22 cellular contexts compared by ENCODE assay signal in genomic region chr13:44662515-44662914, GRCh38.
A peak's percentile ranks its signal among the peaks of the same experiment; 100 is the strongest.
DNase-seq lines count a peak whose midpoint lies in the region; TF ChIP-seq lines count a peak whose summit lies in the region.
"Had no signal": no experiment of that assay in that cellular context is flagged by ENCODE, and none has a peak within 500 bp of the region (broad histone marks: within the 10 kb centered on the region; RNA-seq: fewer than 3 reads in every experiment).

No MANE protein-coding gene starts in this region.

- no peaks in the 10 kb centered on the region for H4K20me1 ChIP-seq in OCI-LY3 (ENCODE audit: insufficient read depth, low read length)
- H4K20me1 ChIP-seq: BLaER1 treated with 17β-estradiol and CSF1 and Interleukin-3, amounts not matched to agents 10 nM and 100 nM had no signal

- no peak for TF ChIP-seq CTCF in OCI-LY3 (IDR thresholded peaks at IDR 0.05; ENCODE audit: low read depth, low read length)
- no peak for TF ChIP-seq CTCF in retinal pigment epithelial cell (conservative IDR thresholded peaks at IDR 0.05; ENCODE audit: low read depth, low read length)

- H3K4me3 ChIP-seq in OCI-LY3 (ENCODE audit: low read length) = no peak overlapping the region
- H3K4me3 ChIP-seq in retinal pigment epithelial cell (ENCODE audit: low read length) = no peak overlapping the region
- H3K4me3 ChIP-seq: A549; BLaER1 treated with 17β-estradiol and CSF1 and Interleukin-3, amounts not matched to agents 10 nM and 100 nM had no signal

- peak overlapping the region; percentile 33 for H3K4me2 ChIP-seq in OCI-LY3 (ENCODE audit: low read length)
- H3K4me2 ChIP-seq: A549; BLaER1 treated with 17β-estradiol and CSF1 and Interleukin-3, amounts not matched to agents 10 nM and 100 nM had no signal

- no peak overlapping the region for H3K27ac ChIP-seq in OCI-LY3 (ENCODE audit: low read length)
- H3K27ac ChIP-seq: 22Rv1; A549; BLaER1 treated with 17β-estradiol and CSF1 and Interleukin-3, amounts not matched to agents 10 nM and 100 nM; C4-2B had no signal

- no peaks in the 10 kb centered on the region for H3K9me3 ChIP-seq in OCI-LY3 (ENCODE audit: insufficient read depth, low read length)
- H3K9me3 ChIP-seq: A549; BLaER1 treated with 17β-estradiol and CSF1 and Interleukin-3, amounts not matched to agents 10 nM and 100 nM; Caco-2 had no signal

- H3K79me2 ChIP-seq in OCI-LY3 (ENCODE audit: low read length) = no peaks in the 10 kb centered on the region

- H3K27me3 ChIP-seq in OCI-LY3 (ENCODE audit: low read depth, low read length) = peaks cover 16% of the 10 kb centered on the region
- H3K27me3 ChIP-seq: BLaER1 treated with 17β-estradiol and CSF1 and Interleukin-3, amounts not matched to agents 10 nM and 100 nM had no signal

- H3K36me3 ChIP-seq in OCI-LY3 (replicated peaks; ENCODE audit: low read depth, low read length) = no peaks in the 10 kb centered on the region
- H3K36me3 ChIP-seq: BLaER1 treated with 17β-estradiol and CSF1 and Interleukin-3, amounts not matched to agents 10 nM and 100 nM had no signal

- no peak overlapping the region for H2AFZ ChIP-seq in OCI-LY3 (ENCODE audit: low read depth, low read length)

- H3K9ac ChIP-seq in OCI-LY3 (ENCODE audit: low read length) = no peak overlapping the region
- H3K9ac ChIP-seq: BLaER1 treated with 17β-estradiol and CSF1 and Interleukin-3, amounts not matched to agents 10 nM and 100 nM had no signal

- DNase-seq in NCI-H82 (lab: John Stamatoyannopoulos, UW) = peak; percentile 34
- no peak for DNase-seq in NCI-H82 treated with DMSO at 0.1 percent for 48 hours (lab: John Stamatoyannopoulos, UW; ENCODE audit: unreplicated experiment)
- peak; percentile 54 for DNase-seq in retinal pigment epithelial cell (ENCODE audit: low read depth)
- DNase-seq in SW 1271 (lab: John Stamatoyannopoulos, UW) = no peak
- DNase-seq in GF-D8 (lab: John Stamatoyannopoulos, UW) = no peak
- DNase-seq: AML-193; Caco-2; Calu3; CD4-positive, alpha-beta T cell; CD8-positive, alpha-beta T cell; DMS 273 treated with DMSO at 0.1 percent for 48 hours; DMS153; DMS53; DMS79; DND-41; EL; GDM1 had no signal

- peaks cover 41% of the 10 kb centered on the region for H3K4me1 ChIP-seq in OCI-LY3 (ENCODE audit: low read length)
- H3K4me1 ChIP-seq: A549 had no signal

Comparison
In these comparisons a context has a peak if more than half of its experiments do, and no peak if none do; other contexts are left out.
1. DNase-seq: peak in NCI-H82 (single experiment) and retinal pigment epithelial cell (single experiment); none in NCI-H82 treated with DMSO at 0.1 percent for 48 hours (single experiment), SW 1271 (0 of 2) and GF-D8 (single experiment).